In genomic region chr18:9708057-9708881, GRCh38 we compare ENCODE assay signal across 8 cellular contexts. TPM values are rescaled to one million over a fixed set of nuclear protein-coding genes. Genes with fewer than 3 reads are reported as not detected.
DNase-seq lines count a peak whose midpoint lies in the region; ATAC-seq and TF ChIP-seq lines count a peak whose summit lies in the region.

Gene RAB31 (plus strand): TSS chr18:9708301. CDS start chr18:9708406, 105 bp downstream.

- H4K8ac ChIP-seq in neuronal stem cell (ENCODE audit: low read depth, low read length), result no peak within 1 kb of the TSS

- H3K9ac ChIP-seq in neuronal stem cell (ENCODE audit: low read depth, low read length, poor library complexity), result peak within 1 kb of the TSS; percentile 96

- no peak within 1 kb of the TSS for H2AK5ac ChIP-seq in neuronal stem cell (ENCODE audit: low read depth, low read length)

- no peaks in the 10 kb centered on the region for H3K27me3 ChIP-seq in adrenal gland
- peaks cover 0 to 27% (median 0%) of the 10 kb centered on the region in 3 experiments for H3K27me3 ChIP-seq in neuronal stem cell (ENCODE audit: control insufficient read depth in 3 of 3, insufficient read depth in 3 of 3, low read depth in 1 of 3, low read length in 3 of 3)

- peak within 1 kb of the TSS; percentile 97 for H2AFZ ChIP-seq in neuronal stem cell (ENCODE audit: low read length)

- peak within 1 kb of the TSS; percentile 62 to 98 (median 98) for H3K27ac ChIP-seq in adrenal gland
- H3K27ac ChIP-seq in neuronal stem cell (replicated peaks; ENCODE audit: low read length), result no peak within 1 kb of the TSS

- 0 to 1% (median 0%) methylated on average over 46 to 117 of the region's 117 CpGs; no CpG with 5 or more reads in 1 of the 4 donors for WGBS in adrenal gland, 4 donors
- no CpG with 5 or more reads among the region's 117 CpGs for whole genome bisulfite sequencing in neuronal stem cell (ENCODE audit: extremely low coverage in 2 of 2, insufficient read length in 2 of 2, insufficient replicate concordance in 1 of 2), 2 donors

- H2BK12ac ChIP-seq in neuronal stem cell (ENCODE audit: low read length), result no peak within 1 kb of the TSS

- H2BK15ac ChIP-seq in neuronal stem cell (ENCODE audit: low read length), result peak within 1 kb of the TSS; percentile 72

- H3K79me1 ChIP-seq in neuronal stem cell (ENCODE audit: low read depth, low read length), result no peaks in the 10 kb centered on the region

- H3K4me2 ChIP-seq in neuronal stem cell (ENCODE audit: insufficient read depth, low read length, poor library complexity, severe bottlenecking), result peak within 1 kb of the TSS; percentile 88

- H3K4me3 ChIP-seq in adrenal gland (peak within 1 kb of the TSS; percentile 38 to 94 (median 84)), neuronal stem cell (ENCODE audit: low read length in 2 of 2) (peak within 1 kb of the TSS; percentile 70 to 86)

- no peak for ATAC-seq in HG03196 (IDR thresholded peaks at IDR 0.05; ENCODE audit: unreplicated experiment)

- H3K23ac ChIP-seq in neuronal stem cell (ENCODE audit: low read depth, low read length, poor library complexity), result peak within 1 kb of the TSS; percentile 59

- intact Hi-C loops in adrenal gland (cut with DNase I), result no loop called here
- intact Hi-C loops in head of caudate nucleus (cut with DNase I), result loop anchor here (5.0 kb wide), 1 partner anchor 204 kb away; the partner anchor contains the start of gene VAPA

- H4K91ac ChIP-seq in neuronal stem cell (ENCODE audit: low read depth, low read length, poor library complexity), result no peak within 1 kb of the TSS

- H3K4me1 ChIP-seq in adrenal gland (replicated peaks in 1 of 2) (peaks cover 30 to 56% of the 10 kb centered on the region in 2 donors), neuronal stem cell (ENCODE audit: control insufficient read depth in 2 of 2, insufficient read depth in 1 of 2, low read depth in 1 of 2, low read length in 2 of 2) (peaks cover 3 to 18% of the 10 kb centered on the region in 2 donors)

- H2BK120ac ChIP-seq in neuronal stem cell (ENCODE audit: low read depth, low read length), result peak within 1 kb of the TSS; percentile 16

- peak; percentile 87 to 93 for TF ChIP-seq POLR2A in adrenal gland (IDR thresholded peaks at IDR 0.05)

- H3K14ac ChIP-seq in neuronal stem cell (ENCODE audit: low read length), result peak within 1 kb of the TSS; percentile 49

- H3K36me3 ChIP-seq in adrenal gland (replicated peaks in 1 of 2) (no peaks in the 10 kb centered on the region), neuronal stem cell (replicated peaks in 1 of 2; ENCODE audit: control insufficient read depth in 2 of 2, insufficient read depth in 2 of 2, low read length in 2 of 2) (no peaks in the 10 kb centered on the region)

- H3K18ac ChIP-seq in neuronal stem cell (ENCODE audit: low read length), result peak within 1 kb of the TSS; percentile 93

- TF ChIP-seq CTCF in adrenal gland (IDR thresholded peaks at IDR 0.05), result peak in 1 of 6 experiments; percentile 8

- H3K9me3 ChIP-seq in adrenal gland (replicated peaks in 1 of 3), result no peaks in the 10 kb centered on the region
- no peaks in the 10 kb centered on the region for H3K9me3 ChIP-seq in neuronal stem cell (replicated peaks in 1 of 2; ENCODE audit: control insufficient read depth in 2 of 2, insufficient read depth in 1 of 2, low read depth in 1 of 2, low read length in 2 of 2)

- peak within 1 kb of the TSS; percentile 40 for H2BK5ac ChIP-seq in neuronal stem cell (ENCODE audit: low read length)

- H3K4ac ChIP-seq in neuronal stem cell (ENCODE audit: low read length), result no peak within 1 kb of the TSS

- DNase-seq in CMK (ENCODE audit: low read depth) (peak; percentile 34), GM19238 (ENCODE audit: insufficient read length, low spot score) (peak; percentile 62), HuH-7 (ENCODE audit: low spot score) (peak; percentile 71), adrenal gland (peak; percentile 82 to 90 (median 87)), head of caudate nucleus (peak; percentile 9 to 90 (median 76)), neuronal stem cell (ENCODE audit: low spot score) (peak; percentile 43), NCI-H1048 (lab: John Stamatoyannopoulos, UW) (no peak)

RNA-seq across cellular contexts. Expression of gene RAB31, which starts in this region (rescaled TPM):
- total RNA-seq in adrenal gland, result 100 to 1,000 TPM; 102 to 365 (median 161) TPM
- 100 to 1,000 TPM in 1 of 3 donors, 10 to 100 TPM in 2; 46.6 to 130 (median 57.0) TPM for polyA plus RNA-seq in adrenal gland
- polyA plus RNA-seq in neuronal stem cell (2013, experiment 1 of 2), result 30.4 TPM
- polyA plus RNA-seq in neuronal stem cell (2013, experiment 2 of 2), result 34.5 TPM
